In the genomic region with DNA sequence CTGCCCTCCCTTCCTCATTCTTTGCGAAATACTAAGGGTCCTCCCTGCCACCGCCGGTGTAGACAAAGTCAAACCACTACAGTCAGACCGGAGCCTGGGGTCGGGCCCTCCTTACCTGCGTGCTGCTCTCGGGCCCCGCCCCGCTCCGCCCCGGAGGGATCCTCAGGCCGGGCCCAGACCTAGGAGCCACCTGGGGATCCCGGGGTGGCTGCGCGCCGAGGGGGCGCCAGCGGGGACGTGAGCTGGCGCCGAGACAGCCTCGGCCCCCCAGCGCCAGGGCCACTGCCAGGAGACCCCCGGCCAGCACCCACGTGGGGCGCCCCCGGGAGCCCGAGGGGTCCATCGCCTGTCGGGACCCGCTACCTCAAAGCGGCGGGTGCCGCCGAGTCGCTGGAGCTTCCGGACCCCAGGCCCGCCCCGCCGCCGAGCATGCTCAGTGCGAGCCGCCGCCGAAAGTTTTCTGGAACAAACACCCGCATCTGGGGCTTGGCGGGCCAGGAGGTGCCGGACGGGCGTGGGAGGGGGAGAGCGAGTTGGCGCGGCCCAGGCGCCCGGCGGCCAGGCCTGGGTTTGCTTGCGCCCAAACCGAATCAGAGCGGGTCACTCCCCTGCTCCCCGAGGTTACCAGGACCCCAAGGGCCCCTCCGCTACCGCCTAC, we compare ENCODE assay signal across 8 cellular contexts. TPM values are rescaled to one million over a fixed set of nuclear protein-coding genes. Genes with fewer than 3 reads are reported as not detected.
DNase-seq lines count a peak whose midpoint lies in the region; ATAC-seq and TF ChIP-seq lines count a peak whose summit lies in the region.

EVC2 (minus strand) TSS at position 389 of the 658 bp plus-strand sequence; CDS start at position 343, 46 bp downstream.

- H3K36me3 ChIP-seq in esophagus (ENCODE audit: control insufficient read depth in 2 of 2, insufficient read depth in 2 of 2, low read length in 1 of 2): peaks cover 0 to 2% of the 10 kb centered on the region in 2 donors
- H3K36me3 ChIP-seq in thymus (ENCODE audit: control insufficient read depth, insufficient read depth): no peaks in the 10 kb centered on the region

- no peaks in the 10 kb centered on the region for H3K27me3 ChIP-seq in esophagus (ENCODE audit: control insufficient read depth in 1 of 2, insufficient read depth in 2 of 2, low read length in 2 of 2)
- peaks cover 55% of the 10 kb centered on the region for H3K27me3 ChIP-seq in thymus (ENCODE audit: control insufficient read depth, insufficient read depth)

- peak within 1 kb of the TSS; percentile 44 to 82 for H3K27ac ChIP-seq in esophagus (ENCODE audit: low read depth in 2 of 2, low read length in 1 of 2)
- H3K27ac ChIP-seq in thymus (ENCODE audit: low read depth): peak within 1 kb of the TSS; percentile 21

- peaks cover 11 to 21% of the 10 kb centered on the region in 2 donors for H3K4me1 ChIP-seq in esophagus (ENCODE audit: control insufficient read depth in 2 of 2, insufficient read depth in 2 of 2, low read length in 1 of 2)
- no peaks in the 10 kb centered on the region for H3K4me1 ChIP-seq in thymus (ENCODE audit: control insufficient read depth, insufficient read depth, low read length)

- WGBS in esophagus, 2 donors: 2 to 4% methylated on average over 61 to 62 of the region's 62 CpGs
- 4% methylated on average over 62 of the region's 62 CpGs for WGBS in thymus

- H3K4me3 ChIP-seq in WI38 (ENCODE audit: low read depth, low read length): peak within 1 kb of the TSS; percentile 84
- H3K4me3 ChIP-seq in esophagus (ENCODE audit: low read depth in 1 of 2, low read length in 2 of 2): peak within 1 kb of the TSS; percentile 59
- H3K4me3 ChIP-seq in thymus (ENCODE audit: low read length): peak within 1 kb of the TSS; percentile 22

- ATAC-seq in GM18868 (IDR thresholded peaks at IDR 0.05; ENCODE audit: unreplicated experiment): peak; percentile 22
- no peak for ATAC-seq in GM21619 (IDR thresholded peaks at IDR 0.05; ENCODE audit: unreplicated experiment)
- ATAC-seq in HG02571 (IDR thresholded peaks at IDR 0.05; ENCODE audit: unreplicated experiment): no peak

- H3K9me3 ChIP-seq in esophagus (ENCODE audit: control insufficient read depth in 2 of 2, insufficient read depth in 1 of 2, low read depth in 1 of 2, low read length in 1 of 2): no peaks in the 10 kb centered on the region
- H3K9me3 ChIP-seq in thymus (ENCODE audit: control insufficient read depth): no peaks in the 10 kb centered on the region

- TF ChIP-seq CTCF in WI38 (IDR thresholded peaks at IDR 0.05; ENCODE audit: low read depth, low read length): no peak

- DNase-seq in mesenteric fat pad (ENCODE audit: low spot score) (peak; percentile 92), NOMO-1 treated with DMSO at 0.1 percent for 48 hours (lab: John Stamatoyannopoulos, UW; ENCODE audit: unreplicated experiment) (no peak)

RNA-seq across cellular contexts. Expression of gene EVC2, which starts in this region (rescaled TPM):
- polyA plus RNA-seq in esophagus (1 to 10 TPM; 1.6 to 2.0 TPM), thymus (2.2 TPM)
- total RNA-seq in mesenteric fat pad: 4.0 TPM

Comparison
In these comparisons a context has a peak if more than half of its experiments do, and no peak if none do; other contexts are left out.
1. H3K4me3 ChIP-seq: peak in every context shown above with its lines; median percentile 84 in WI38; 59 in esophagus; 22 in thymus.